ENCODE assay signal across 1 cellular context in the genomic region with DNA sequence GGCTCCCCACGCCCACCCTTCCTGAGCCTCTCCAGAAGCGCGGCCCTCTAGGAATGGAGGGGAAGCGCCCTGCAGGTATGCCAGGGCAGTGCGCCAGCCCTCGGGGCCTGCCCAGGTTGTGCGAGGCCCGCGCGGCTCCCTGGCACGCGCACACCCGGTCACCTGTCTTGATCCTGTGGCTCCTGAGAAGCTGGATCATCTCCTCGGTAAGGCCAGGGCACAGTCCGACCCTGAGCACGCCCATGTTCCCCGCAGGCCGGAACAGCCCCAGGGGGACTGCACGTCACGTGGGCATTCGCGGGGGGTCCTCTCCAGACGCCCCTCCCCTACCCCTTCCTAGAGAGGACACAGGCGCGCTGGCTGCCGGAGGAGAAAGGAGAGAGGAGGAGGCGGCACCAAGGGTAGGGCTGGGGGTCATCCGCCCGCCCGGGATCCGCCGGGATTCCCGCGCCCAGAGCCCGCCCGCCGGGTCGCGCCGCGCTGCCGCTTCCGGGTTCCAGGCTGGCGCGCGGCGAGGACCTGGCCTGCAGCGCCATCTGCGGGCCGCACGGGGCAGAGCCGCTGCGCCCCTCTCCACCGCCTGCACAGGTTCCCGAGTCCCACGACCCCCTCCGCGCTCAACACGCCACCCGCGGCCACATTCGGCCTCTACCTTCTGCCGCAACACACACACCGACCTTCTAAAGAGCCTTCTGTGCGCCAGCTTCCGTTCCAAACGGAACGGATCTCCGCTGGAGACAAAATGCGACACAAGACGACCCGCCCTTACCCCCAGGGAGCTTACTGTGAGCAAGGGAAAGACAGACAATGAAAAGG.
TF ChIP-seq lines count a peak whose summit lies in the region.

A gene (minus strand): TSS at position 491 of the 816 bp plus-strand sequence. CDS start 247 bp downstream, at position 244.

TF ChIP-seq in A549, 52 proteins besides CTCF, POLR2A, EP300 and RAD21 (continued from another document):
- TF ChIP-seq, protein P1, sequence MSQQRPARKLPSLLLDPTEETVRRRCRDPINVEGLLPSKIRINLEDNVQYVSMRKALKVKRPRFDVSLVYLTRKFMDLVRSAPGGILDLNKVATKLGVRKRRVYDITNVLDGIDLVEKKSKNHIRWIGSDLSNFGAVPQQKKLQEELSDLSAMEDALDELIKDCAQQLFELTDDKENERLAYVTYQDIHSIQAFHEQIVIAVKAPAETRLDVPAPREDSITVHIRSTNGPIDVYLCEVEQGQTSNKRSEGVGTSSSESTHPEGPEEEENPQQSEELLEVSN (IDR thresholded peaks at IDR 0.05; ENCODE audit: borderline replicate concordance, low read depth) = peak; percentile 82
- TF ChIP-seq FOSB (CRISPR knock-in tag; IDR thresholded peaks at IDR 0.05) (no peak), JUNB (IDR thresholded peaks at IDR 0.05) (no peak), CBX8 (IDR thresholded peaks at IDR 0.05) (no peak), SMC3 (IDR thresholded peaks at IDR 0.05) (peak; percentile 99), BHLHE40 (IDR thresholded peaks at IDR 0.05; ENCODE audit: low read depth, low read length) (0 out of 2 replicates have a peak, but pooled peaks have one; percentile 22), TFCP2L1 (CRISPR knock-in tag; IDR thresholded peaks at IDR 0.05) (0 out of 2 replicates have a peak, but pooled peaks have one; percentile 48), SREBF2 (IDR thresholded peaks at IDR 0.05) (no peak), MYC (IDR thresholded peaks at IDR 0.05; ENCODE audit: borderline replicate concordance, low read length) (peak; percentile 73), PHF8 (IDR thresholded peaks at IDR 0.05; ENCODE audit: borderline replicate concordance, low read depth) (peak; percentile 75; the same call in 1 of the 2 replicates), EHF (CRISPR knock-in tag; IDR thresholded peaks at IDR 0.05) (peak; percentile 64; the same call in 1 of the 2 replicates), HOXB5 (CRISPR knock-in tag; IDR thresholded peaks at IDR 0.05) (no peak), MAFK (IDR thresholded peaks at IDR 0.05; ENCODE audit: partially characterized antibody) (no peak), HEYL (CRISPR knock-in tag; IDR thresholded peaks at IDR 0.05) (no peak), CHD2 (IDR thresholded peaks at IDR 0.05; ENCODE audit: low read length, partially characterized antibody) (peak; percentile 24), RNF2 (IDR thresholded peaks at IDR 0.05; ENCODE audit: borderline replicate concordance, low read depth) (no peak), MAZ (IDR thresholded peaks at IDR 0.05; ENCODE audit: borderline replicate concordance, low read depth, low read length) (no peak), POLR2AphosphoS2 (conservative IDR thresholded peaks at IDR 0.05; ENCODE audit: low read length) (no peak)
- TF ChIP-seq, protein P2, sequence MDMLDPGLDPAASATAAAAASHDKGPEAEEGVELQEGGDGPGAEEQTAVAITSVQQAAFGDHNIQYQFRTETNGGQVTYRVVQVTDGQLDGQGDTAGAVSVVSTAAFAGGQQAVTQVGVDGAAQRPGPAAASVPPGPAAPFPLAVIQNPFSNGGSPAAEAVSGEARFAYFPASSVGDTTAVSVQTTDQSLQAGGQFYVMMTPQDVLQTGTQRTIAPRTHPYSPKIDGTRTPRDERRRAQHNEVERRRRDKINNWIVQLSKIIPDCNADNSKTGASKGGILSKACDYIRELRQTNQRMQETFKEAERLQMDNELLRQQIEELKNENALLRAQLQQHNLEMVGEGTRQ (IDR thresholded peaks at IDR 0.05) = peak; percentile 91
- TF ChIP-seq, protein P3, sequence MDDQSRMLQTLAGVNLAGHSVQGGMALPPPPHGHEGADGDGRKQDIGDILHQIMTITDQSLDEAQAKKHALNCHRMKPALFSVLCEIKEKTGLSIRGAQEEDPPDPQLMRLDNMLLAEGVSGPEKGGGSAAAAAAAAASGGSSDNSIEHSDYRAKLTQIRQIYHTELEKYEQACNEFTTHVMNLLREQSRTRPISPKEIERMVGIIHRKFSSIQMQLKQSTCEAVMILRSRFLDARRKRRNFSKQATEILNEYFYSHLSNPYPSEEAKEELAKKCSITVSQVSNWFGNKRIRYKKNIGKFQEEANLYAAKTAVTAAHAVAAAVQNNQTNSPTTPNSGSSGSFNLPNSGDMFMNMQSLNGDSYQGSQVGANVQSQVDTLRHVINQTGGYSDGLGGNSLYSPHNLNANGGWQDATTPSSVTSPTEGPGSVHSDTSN (IDR thresholded peaks at IDR 0.05) = no peak
- TF ChIP-seq, protein P4, sequence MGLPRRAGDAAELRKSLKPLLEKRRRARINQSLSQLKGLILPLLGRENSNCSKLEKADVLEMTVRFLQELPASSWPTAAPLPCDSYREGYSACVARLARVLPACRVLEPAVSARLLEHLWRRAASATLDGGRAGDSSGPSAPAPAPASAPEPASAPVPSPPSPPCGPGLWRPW (IDR thresholded peaks at IDR 0.05) = no peak
- TF ChIP-seq, protein P5, sequence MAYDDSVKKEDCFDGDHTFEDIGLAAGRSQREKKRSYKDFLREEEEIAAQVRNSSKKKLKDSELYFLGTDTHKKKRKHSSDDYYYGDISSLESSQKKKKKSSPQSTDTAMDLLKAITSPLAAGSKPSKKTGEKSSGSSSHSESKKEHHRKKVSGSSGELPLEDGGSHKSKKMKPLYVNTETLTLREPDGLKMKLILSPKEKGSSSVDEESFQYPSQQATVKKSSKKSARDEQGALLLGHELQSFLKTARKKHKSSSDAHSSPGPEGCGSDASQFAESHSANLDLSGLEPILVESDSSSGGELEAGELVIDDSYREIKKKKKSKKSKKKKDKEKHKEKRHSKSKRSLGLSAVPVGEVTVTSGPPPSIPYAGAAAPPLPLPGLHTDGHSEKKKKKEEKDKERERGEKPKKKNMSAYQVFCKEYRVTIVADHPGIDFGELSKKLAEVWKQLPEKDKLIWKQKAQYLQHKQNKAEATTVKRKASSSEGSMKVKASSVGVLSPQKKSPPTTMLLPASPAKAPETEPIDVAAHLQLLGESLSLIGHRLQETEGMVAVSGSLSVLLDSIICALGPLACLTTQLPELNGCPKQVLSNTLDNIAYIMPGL (CRISPR knock-in tag; IDR thresholded peaks at IDR 0.05; ENCODE audit: borderline replicate concordance) = no peak
- TF ChIP-seq, protein P6, sequence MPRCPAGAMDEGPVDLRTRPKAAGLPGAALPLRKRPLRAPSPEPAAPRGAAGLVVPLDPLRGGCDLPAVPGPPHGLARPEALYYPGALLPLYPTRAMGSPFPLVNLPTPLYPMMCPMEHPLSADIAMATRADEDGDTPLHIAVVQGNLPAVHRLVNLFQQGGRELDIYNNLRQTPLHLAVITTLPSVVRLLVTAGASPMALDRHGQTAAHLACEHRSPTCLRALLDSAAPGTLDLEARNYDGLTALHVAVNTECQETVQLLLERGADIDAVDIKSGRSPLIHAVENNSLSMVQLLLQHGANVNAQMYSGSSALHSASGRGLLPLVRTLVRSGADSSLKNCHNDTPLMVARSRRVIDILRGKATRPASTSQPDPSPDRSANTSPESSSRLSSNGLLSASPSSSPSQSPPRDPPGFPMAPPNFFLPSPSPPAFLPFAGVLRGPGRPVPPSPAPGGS (IDR thresholded peaks at IDR 0.05) = 0 out of 3 replicates have a peak, but pooled peaks have one; percentile 40
- TF ChIP-seq, protein P7, sequence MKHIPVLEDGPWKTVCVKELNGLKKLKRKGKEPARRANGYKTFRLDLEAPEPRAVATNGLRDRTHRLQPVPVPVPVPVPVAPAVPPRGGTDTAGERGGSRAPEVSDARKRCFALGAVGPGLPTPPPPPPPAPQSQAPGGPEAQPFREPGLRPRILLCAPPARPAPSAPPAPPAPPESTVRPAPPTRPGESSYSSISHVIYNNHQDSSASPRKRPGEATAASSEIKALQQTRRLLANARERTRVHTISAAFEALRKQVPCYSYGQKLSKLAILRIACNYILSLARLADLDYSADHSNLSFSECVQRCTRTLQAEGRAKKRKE (CRISPR knock-in tag; IDR thresholded peaks at IDR 0.05; ENCODE audit: low read depth) = no peak
